8 cellular contexts compared by ENCODE assay signal in the genomic region with DNA sequence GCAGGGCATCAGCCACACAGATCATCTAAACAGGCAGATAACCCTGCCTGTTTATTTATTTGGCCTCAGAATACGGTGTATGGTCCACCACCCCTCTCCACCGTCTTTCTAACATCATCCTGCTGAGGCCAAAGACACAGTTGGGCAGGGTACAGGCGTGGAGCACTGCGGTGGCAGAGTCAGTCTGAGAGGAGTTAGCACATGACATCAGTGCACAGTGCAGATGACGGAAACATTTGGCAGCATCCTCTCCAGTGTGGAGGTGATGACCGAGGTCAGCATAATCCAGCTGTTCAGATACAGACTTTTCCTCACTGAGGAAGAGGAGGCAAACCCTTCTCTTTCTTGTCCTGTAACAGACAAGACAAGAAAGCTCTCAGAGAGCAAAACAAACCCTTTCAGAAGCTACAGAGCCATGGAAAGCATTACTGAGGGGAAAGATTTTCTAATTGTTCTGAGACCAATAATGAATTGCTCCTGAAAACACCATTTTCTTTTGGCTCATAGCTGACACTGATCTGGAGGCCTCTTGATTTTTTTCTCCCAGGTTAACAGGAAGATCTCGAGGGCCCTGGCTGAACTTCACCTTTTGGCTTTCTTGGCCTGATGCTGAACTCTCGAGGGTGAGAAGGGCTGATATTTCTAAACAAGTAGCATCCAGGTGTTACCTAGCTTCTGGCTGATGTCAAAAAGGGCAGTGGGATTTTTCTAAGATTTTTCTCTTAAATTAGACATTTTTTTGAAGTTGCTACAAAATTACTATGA. TPM values are rescaled to one million over a fixed set of nuclear protein-coding genes. Genes with fewer than 3 reads are reported as not detected.
DNase-seq lines count a peak whose midpoint lies in the region; ATAC-seq, FAIRE-seq and TF ChIP-seq lines count a peak whose summit lies in the region.

No MANE protein-coding gene starts in this region.

- peak overlapping the region; percentile 64 to 66 for H3K4me3 ChIP-seq in ascending aorta

- H3K27ac ChIP-seq in ascending aorta, result peak overlapping the region; percentile 78 to 87

- TF ChIP-seq CTCF in HFFc6 (IDR thresholded peaks at IDR 0.05) (no peak), ascending aorta (IDR thresholded peaks at IDR 0.05) (no peak)

- FAIRE-seq in GM12891 (lab: Jason Lieb, UNC), result peak; percentile 96

- H3K4me1 ChIP-seq in ascending aorta, result peaks cover 0 to 21% of the 10 kb centered on the region in 2 donors

- DNase-seq in GM12891 (ENCODE audit: insufficient read length, low spot score) (no peak), HFFc6 (peak; percentile 43), RPMI7951 (ENCODE audit: low read depth) (peak; percentile 63), ascending aorta (ENCODE audit: low spot score in 2 of 2) (peak; percentile 64 to 88), left lobe of liver (ENCODE audit: low spot score) (peak; percentile 69), NCI-H187 (lab: John Stamatoyannopoulos, UW) (no peak), cerebellum (ENCODE audit: low spot score) (no peak)
- DNase-seq in stimulated activated CD8-positive, alpha-beta memory T cell treated with anti-CD3 and anti-CD28 coated beads, Interleukin-12 subunit alpha, Interleukin-12 subunit beta, amount 100 ng/mL, for 1 hour (ENCODE audit: low read depth), result peak; percentile 30

- peak overlapping the region; percentile 90 for H3K4me3 Mint-ChIP-seq in HFFc6

- peak; percentile 80; the same call in 1 of the 2 replicates for TF ChIP-seq POLR2A in GM12891 (IDR thresholded peaks at IDR 0.05; ENCODE audit: low read depth, low read length)

- peaks cover 9% of the 10 kb centered on the region for H3K36me3 Mint-ChIP-seq in HFFc6 (ENCODE audit: low read depth)

- peaks cover 0 to 4% of the 10 kb centered on the region in 2 donors for H3K36me3 ChIP-seq in ascending aorta

- no peaks in the 10 kb centered on the region for H3K9me3 ChIP-seq in ascending aorta

- no peaks in the 10 kb centered on the region; the same call in 1 of the 2 replicates for H3K27me3 Mint-ChIP-seq in HFFc6 (ENCODE audit: insufficient read depth)

- peak; percentile 72 for ATAC-seq in left lobe of liver

- no peaks in the 10 kb centered on the region for H3K9me3 Mint-ChIP-seq in HFFc6

- intact Hi-C loops in ascending aorta (cut with DNase I), result loop anchor here (1.0 to 2.0 kb wide), 2 partner anchors 20 to 74 kb away; a partner anchor contains a TSS

- peak overlapping the region; percentile 99 for H3K27ac Mint-ChIP-seq in HFFc6

- H3K27me3 ChIP-seq in ascending aorta, result no peaks in the 10 kb centered on the region

- peaks cover 61% of the 10 kb centered on the region for H3K4me1 Mint-ChIP-seq in HFFc6 (ENCODE audit: low read depth)

TF ChIP-seq in GM12891, 5 proteins besides CTCF, POLR2A, EP300 and RAD21:
- TF ChIP-seq PAX5 (IDR thresholded peaks at IDR 0.05; ENCODE audit: insufficient read depth, low read length, severe bottlenecking) (no peak), POLR2AphosphoS5 (IDR thresholded peaks at IDR 0.05; ENCODE audit: low read depth, low read length) (peak; percentile 92), TAF1 (IDR thresholded peaks at IDR 0.05; ENCODE audit: low read depth, low read length) (peak; percentile 44; the same call in 1 of the 2 replicates)

RNA-seq across cellular contexts. Expression of a gene that starts 20.1 kb away (rescaled TPM):
- polyA plus RNA-seq in GM12891 (2012; ENCODE audit: low read depth, missing spikeins), result 30.5 TPM
- total RNA-seq in HFFc6 (2021; fragmentation: NEBNext Ultra II Directional; extraction: Animal tissue kit (Norgen Biotek cat#: 25700)), result 10 to 100 TPM; 51.1 to 64.2 (median 57.8) TPM
- 9.5 and 12.1 TPM in 2 replicates for total RNA-seq in RPMI7951 (2014; rRNA removed; shearing (Covaris generic))
- total RNA-seq in ascending aorta (349 TPM), left lobe of liver (29.7 TPM), cerebellum (4.0 TPM)

RNA-seq across cellular contexts. Expression of a gene that starts 50.2 kb away (rescaled TPM):
- polyA plus RNA-seq in GM12891 (2012; ENCODE audit: low read depth, missing spikeins), result 2.8 TPM
- total RNA-seq in HFFc6 (2021; fragmentation: NEBNext Ultra II Directional; extraction: Animal tissue kit (Norgen Biotek cat#: 25700)), result 10 to 100 TPM; 37.7 to 44.3 (median 41.0) TPM
- 17.1 and 18.7 TPM in 2 replicates for total RNA-seq in RPMI7951 (2014; rRNA removed; shearing (Covaris generic))
- total RNA-seq in ascending aorta (25.8 TPM), left lobe of liver (1.3 TPM), cerebellum (12.3 TPM)

Comparison
In these comparisons a context has a peak if more than half of its experiments do, and no peak if none do; other contexts are left out.
1. DNase-seq: peak in HFFc6 (single experiment), RPMI7951 (single experiment), ascending aorta (2 of 2), left lobe of liver (single experiment) and stimulated activated CD8-positive, alpha-beta memory T cell treated with anti-CD3 and anti-CD28 coated beads, Interleukin-12 subunit alpha, Interleukin-12 subunit beta, amount 100 ng/mL, for 1 hour (single experiment); none in GM12891 (single experiment), NCI-H187 (0 of 2) and cerebellum (single experiment).